ENCODE assay signal across 1 cellular context in the genomic region with DNA sequence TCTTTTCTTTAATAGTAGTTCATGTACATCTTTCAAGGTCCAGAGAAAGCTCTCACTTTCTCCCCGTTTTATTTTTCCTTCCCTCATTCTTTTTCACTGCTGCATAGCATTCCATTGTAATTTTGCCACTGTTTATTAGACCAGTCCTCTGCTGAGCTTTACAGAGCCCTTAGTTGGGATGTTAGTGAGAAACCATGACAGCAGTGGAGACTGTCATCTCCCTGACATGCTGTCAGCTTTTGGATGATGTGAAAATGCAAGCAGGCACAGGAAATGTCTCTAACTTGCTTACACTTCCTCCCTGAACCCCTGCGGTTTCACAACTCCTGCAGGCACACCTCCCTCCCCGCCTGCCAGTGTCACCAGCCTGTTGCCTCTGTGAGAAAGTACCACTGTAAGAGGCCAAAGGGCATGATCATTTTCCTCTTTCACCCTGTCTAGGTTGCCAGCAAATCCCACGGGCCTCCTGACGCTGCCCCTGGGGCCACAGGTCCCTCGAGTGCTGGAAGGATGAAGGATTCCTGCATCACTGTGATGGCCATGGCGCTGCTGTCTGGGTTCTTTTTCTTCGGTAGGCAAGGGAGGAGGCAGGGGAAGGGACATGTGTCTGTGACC.
TF ChIP-seq lines count a peak whose summit lies in the region.

ITGAL (plus strand) TSS at position 415 of the 615 bp plus-strand sequence; CDS start at position 511, 96 bp downstream.

TF ChIP-seq in GM12878, 131 proteins besides CTCF, POLR2A, EP300 and RAD21 (continued from another document and continues in another):
- TF ChIP-seq CEBPB (IDR thresholded peaks at IDR 0.05; ENCODE audit: borderline replicate concordance in 1 of 2, low read depth in 2 of 2, low read length in 2 of 2) = peak; percentile 26 to 43; a peak in 1 of 4 replicates
- TF ChIP-seq SMARCA5 (IDR thresholded peaks at IDR 0.05) = peak; percentile 95
- TF ChIP-seq POLR2AphosphoS2 (IDR thresholded peaks at IDR 0.05; ENCODE audit: low read depth, low read length) = no peak; the same call in 1 of the 2 replicates
- TF ChIP-seq FOXM1 (IDR thresholded peaks at IDR 0.05; ENCODE audit: low read depth, low read length) = peak; percentile 74; the same call in 1 of the 2 replicates
- TF ChIP-seq CREM (IDR thresholded peaks at IDR 0.05; ENCODE audit: low read depth) = peak; percentile 54; the same call in 1 of the 2 replicates
- TF ChIP-seq SUZ12 (IDR thresholded peaks at IDR 0.05; ENCODE audit: unreplicated experiment) = no peak
- TF ChIP-seq JUNB (IDR thresholded peaks at IDR 0.05) = no peak
- no peak for TF ChIP-seq SIX5 (IDR thresholded peaks at IDR 0.05; ENCODE audit: low read depth, low read length, severe bottlenecking)
- TF ChIP-seq ATF3 (IDR thresholded peaks at IDR 0.05; ENCODE audit: borderline replicate concordance, extremely low read depth, low read depth, low read length) = no peak
- TF ChIP-seq RELB (IDR thresholded peaks at IDR 0.05; ENCODE audit: low read depth) = peak; percentile 84
- peak; percentile 81 for TF ChIP-seq PBX3 (IDR thresholded peaks at IDR 0.05; ENCODE audit: insufficient replicate concordance, low read depth, low read length)
- TF ChIP-seq, protein P1, sequence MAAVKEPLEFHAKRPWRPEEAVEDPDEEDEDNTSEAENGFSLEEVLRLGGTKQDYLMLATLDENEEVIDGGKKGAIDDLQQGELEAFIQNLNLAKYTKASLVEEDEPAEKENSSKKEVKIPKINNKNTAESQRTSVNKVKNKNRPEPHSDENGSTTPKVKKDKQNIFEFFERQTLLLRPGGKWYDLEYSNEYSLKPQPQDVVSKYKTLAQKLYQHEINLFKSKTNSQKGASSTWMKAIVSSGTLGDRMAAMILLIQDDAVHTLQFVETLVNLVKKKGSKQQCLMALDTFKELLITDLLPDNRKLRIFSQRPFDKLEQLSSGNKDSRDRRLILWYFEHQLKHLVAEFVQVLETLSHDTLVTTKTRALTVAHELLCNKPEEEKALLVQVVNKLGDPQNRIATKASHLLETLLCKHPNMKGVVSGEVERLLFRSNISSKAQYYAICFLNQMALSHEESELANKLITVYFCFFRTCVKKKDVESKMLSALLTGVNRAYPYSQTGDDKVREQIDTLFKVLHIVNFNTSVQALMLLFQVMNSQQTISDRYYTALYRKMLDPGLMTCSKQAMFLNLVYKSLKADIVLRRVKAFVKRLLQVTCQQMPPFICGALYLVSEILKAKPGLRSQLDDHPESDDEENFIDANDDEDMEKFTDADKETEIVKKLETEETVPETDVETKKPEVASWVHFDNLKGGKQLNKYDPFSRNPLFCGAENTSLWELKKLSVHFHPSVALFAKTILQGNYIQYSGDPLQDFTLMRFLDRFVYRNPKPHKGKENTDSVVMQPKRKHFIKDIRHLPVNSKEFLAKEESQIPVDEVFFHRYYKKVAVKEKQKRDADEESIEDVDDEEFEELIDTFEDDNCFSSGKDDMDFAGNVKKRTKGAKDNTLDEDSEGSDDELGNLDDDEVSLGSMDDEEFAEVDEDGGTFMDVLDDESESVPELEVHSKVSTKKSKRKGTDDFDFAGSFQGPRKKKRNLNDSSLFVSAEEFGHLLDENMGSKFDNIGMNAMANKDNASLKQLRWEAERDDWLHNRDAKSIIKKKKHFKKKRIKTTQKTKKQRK (IDR thresholded peaks at IDR 0.05; ENCODE audit: low read depth, low read length) = no peak
- peak; percentile 90; the same call in 1 of the 2 replicates for TF ChIP-seq CHD1 (IDR thresholded peaks at IDR 0.05; ENCODE audit: low read depth, low read length)
- TF ChIP-seq ZNF24 (IDR thresholded peaks at IDR 0.05) = 0 out of 2 replicates have a peak, but pooled peaks have one; percentile 61
- TF ChIP-seq E2F8 (IDR thresholded peaks at IDR 0.05; ENCODE audit: low read depth, partially characterized antibody) = no peak
- TF ChIP-seq, protein P2, sequence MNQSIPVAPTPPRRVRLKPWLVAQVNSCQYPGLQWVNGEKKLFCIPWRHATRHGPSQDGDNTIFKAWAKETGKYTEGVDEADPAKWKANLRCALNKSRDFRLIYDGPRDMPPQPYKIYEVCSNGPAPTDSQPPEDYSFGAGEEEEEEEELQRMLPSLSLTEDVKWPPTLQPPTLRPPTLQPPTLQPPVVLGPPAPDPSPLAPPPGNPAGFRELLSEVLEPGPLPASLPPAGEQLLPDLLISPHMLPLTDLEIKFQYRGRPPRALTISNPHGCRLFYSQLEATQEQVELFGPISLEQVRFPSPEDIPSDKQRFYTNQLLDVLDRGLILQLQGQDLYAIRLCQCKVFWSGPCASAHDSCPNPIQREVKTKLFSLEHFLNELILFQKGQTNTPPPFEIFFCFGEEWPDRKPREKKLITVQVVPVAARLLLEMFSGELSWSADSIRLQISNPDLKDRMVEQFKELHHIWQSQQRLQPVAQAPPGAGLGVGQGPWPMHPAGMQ (IDR thresholded peaks at IDR 0.05; ENCODE audit: borderline replicate concordance) = no peak; the same call in 1 of the 2 replicates
- TF ChIP-seq RAD51 (IDR thresholded peaks at IDR 0.05) = peak; percentile 36
- no peak for TF ChIP-seq ASH2L (IDR thresholded peaks at IDR 0.05; ENCODE audit: borderline replicate concordance, low read depth)
- TF ChIP-seq HDAC2 (IDR thresholded peaks at IDR 0.05) = peak; percentile 87; the same call in 1 of the 2 replicates
- TF ChIP-seq, protein P3, sequence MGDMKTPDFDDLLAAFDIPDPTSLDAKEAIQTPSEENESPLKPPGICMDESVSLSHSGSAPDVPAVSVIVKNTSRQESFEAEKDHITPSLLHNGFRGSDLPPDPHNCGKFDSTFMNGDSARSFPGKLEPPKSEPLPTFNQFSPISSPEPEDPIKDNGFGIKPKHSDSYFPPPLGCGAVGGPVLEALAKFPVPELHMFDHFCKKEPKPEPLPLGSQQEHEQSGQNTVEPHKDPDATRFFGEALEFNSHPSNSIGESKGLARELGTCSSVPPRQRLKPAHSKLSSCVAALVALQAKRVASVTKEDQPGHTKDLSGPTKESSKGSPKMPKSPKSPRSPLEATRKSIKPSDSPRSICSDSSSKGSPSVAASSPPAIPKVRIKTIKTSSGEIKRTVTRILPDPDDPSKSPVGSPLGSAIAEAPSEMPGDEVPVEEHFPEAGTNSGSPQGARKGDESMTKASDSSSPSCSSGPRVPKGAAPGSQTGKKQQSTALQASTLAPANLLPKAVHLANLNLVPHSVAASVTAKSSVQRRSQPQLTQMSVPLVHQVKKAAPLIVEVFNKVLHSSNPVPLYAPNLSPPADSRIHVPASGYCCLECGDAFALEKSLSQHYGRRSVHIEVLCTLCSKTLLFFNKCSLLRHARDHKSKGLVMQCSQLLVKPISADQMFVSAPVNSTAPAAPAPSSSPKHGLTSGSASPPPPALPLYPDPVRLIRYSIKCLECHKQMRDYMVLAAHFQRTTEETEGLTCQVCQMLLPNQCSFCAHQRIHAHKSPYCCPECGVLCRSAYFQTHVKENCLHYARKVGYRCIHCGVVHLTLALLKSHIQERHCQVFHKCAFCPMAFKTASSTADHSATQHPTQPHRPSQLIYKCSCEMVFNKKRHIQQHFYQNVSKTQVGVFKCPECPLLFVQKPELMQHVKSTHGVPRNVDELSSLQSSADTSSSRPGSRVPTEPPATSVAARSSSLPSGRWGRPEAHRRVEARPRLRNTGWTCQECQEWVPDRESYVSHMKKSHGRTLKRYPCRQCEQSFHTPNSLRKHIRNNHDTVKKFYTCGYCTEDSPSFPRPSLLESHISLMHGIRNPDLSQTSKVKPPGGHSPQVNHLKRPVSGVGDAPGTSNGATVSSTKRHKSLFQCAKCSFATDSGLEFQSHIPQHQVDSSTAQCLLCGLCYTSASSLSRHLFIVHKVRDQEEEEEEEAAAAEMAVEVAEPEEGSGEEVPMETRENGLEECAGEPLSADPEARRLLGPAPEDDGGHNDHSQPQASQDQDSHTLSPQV (IDR thresholded peaks at IDR 0.05) = peak; percentile 77
- TF ChIP-seq TAF1 (IDR thresholded peaks at IDR 0.05; ENCODE audit: borderline replicate concordance, low read depth, low read length) = peak; percentile 77; the same call in 1 of the 2 replicates
- TF ChIP-seq PRDM15 (CRISPR knock-in tag; IDR thresholded peaks at IDR 0.05) = no peak
- TF ChIP-seq, protein P4, sequence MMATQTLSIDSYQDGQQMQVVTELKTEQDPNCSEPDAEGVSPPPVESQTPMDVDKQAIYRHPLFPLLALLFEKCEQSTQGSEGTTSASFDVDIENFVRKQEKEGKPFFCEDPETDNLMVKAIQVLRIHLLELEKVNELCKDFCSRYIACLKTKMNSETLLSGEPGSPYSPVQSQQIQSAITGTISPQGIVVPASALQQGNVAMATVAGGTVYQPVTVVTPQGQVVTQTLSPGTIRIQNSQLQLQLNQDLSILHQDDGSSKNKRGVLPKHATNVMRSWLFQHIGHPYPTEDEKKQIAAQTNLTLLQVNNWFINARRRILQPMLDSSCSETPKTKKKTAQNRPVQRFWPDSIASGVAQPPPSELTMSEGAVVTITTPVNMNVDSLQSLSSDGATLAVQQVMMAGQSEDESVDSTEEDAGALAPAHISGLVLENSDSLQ (IDR thresholded peaks at IDR 0.05) = peak; percentile 95
- TF ChIP-seq PML (IDR thresholded peaks at IDR 0.05; ENCODE audit: low read length) = peak; percentile 57; the same call in 1 of the 2 replicates
- TF ChIP-seq TBL1XR1 (IDR thresholded peaks at IDR 0.05; ENCODE audit: low read depth, low read length) = peak; percentile 85
- TF ChIP-seq ZBED1 (IDR thresholded peaks at IDR 0.05; ENCODE audit: borderline replicate concordance) = peak; percentile 88
- no peak for TF ChIP-seq HSF1 (IDR thresholded peaks at IDR 0.05; ENCODE audit: low read depth, low read length)
- TF ChIP-seq ZNF217 (IDR thresholded peaks at IDR 0.05) = peak; percentile 92
